Comparison of ENCODE assay signal across 11 cellular contexts in genomic region chr5:10602031-10602806, GRCh38. TPM values are rescaled to one million over a fixed set of nuclear protein-coding genes. Genes with fewer than 3 reads are reported as not detected.
DNase-seq lines count a peak whose midpoint lies in the region; ATAC-seq and TF ChIP-seq lines count a peak whose summit lies in the region.
"Had no signal": no experiment of that assay in that cellular context is flagged by ENCODE, and none has a peak within 500 bp of the region (broad histone marks: within the 10 kb centered on the region; RNA-seq: fewer than 3 reads in every experiment).

No MANE protein-coding gene starts in this region.

- intact Hi-C loops in dorsolateral prefrontal cortex (cut with DNase I): loop anchor here in 1 of 2 donors (5.0 kb wide), 1 partner anchor 75 kb away; no protein-coding TSS in a partner anchor

- no peaks in the 10 kb centered on the region for H3K23me2 ChIP-seq in H9 (ENCODE audit: insufficient read length, low read depth, low read length, poor library complexity, severe bottlenecking)

- H2AK5ac ChIP-seq in mesenchymal stem cell (ENCODE audit: low read length, severe bottlenecking): no peak overlapping the region
- no peak overlapping the region for H2AK5ac ChIP-seq in H9 (ENCODE audit: insufficient read length, low read length)

- H3K14ac ChIP-seq in mesenchymal stem cell (ENCODE audit: low read length in 2 of 2) (no peak overlapping the region), H9 (ENCODE audit: insufficient read depth, low read length) (no peak overlapping the region)

- H2BK12ac ChIP-seq in mesenchymal stem cell (ENCODE audit: low read length in 2 of 2) (no peak overlapping the region), H9 (ENCODE audit: insufficient read length, low read depth, low read length) (no peak overlapping the region)

- no peak overlapping the region for H3K27ac Mint-ChIP-seq in type B pancreatic cell
- H3K27ac Mint-ChIP-seq in H9: no peak overlapping the region
- H3K27ac Mint-ChIP-seq: activated CD8-positive, alpha-beta T cell treated with anti-CD3 and anti-CD28 coated beads, Interleukin-2, amount 10 ng/mL, durations not matched to agents 7 days and 5 days; immature natural killer cell had no signal

- peaks cover 14% of the 10 kb centered on the region for H3K4me1 ChIP-seq in mesenchymal stem cell (ENCODE audit: control insufficient read depth, insufficient read depth, low read depth, low read length)
- H3K4me1 ChIP-seq in H9 (ENCODE audit: insufficient read depth, low read length): peaks cover 1% of the 10 kb centered on the region; the same call in 1 of the 2 replicates

- no peak for TF ChIP-seq CTCF in dorsolateral prefrontal cortex (IDR thresholded peaks at IDR 0.05 in 54 of 56, conservative IDR thresholded peaks at IDR 0.05 in 2 of 56; ENCODE audit: low read depth in 1 of 56, partially characterized antibody in 56 of 56)
- no peak for TF ChIP-seq CTCF in type B pancreatic cell (conservative IDR thresholded peaks at IDR 0.05)
- TF ChIP-seq CTCF in H9 (conservative IDR thresholded peaks at IDR 0.05): no peak

- H3K18ac ChIP-seq in mesenchymal stem cell (ENCODE audit: low read depth in 1 of 2, low read length in 2 of 2): no peak overlapping the region
- H3K18ac ChIP-seq in H9 (ENCODE audit: insufficient read length, low read depth, low read length): no peak overlapping the region

- H2AFZ ChIP-seq in mesenchymal stem cell (ENCODE audit: low read depth, low read length): no peak overlapping the region
- no peak overlapping the region for H2AFZ ChIP-seq in H9 (ENCODE audit: low read length)

- H2BK15ac ChIP-seq in mesenchymal stem cell (ENCODE audit: low read depth, poor library complexity, severe bottlenecking) (no peak overlapping the region), H9 (ENCODE audit: low read depth, low read length) (no peak overlapping the region)

- H3K4me3 Mint-ChIP-seq in type B pancreatic cell: no peak overlapping the region
- H3K4me3 Mint-ChIP-seq in H9: no peak overlapping the region
- H3K4me3 Mint-ChIP-seq: activated CD8-positive, alpha-beta T cell treated with anti-CD3 and anti-CD28 coated beads, Interleukin-2, amount 10 ng/mL, durations not matched to agents 7 days and 5 days; immature natural killer cell had no signal

- no peaks in the 10 kb centered on the region for H3K9me3 Mint-ChIP-seq in type B pancreatic cell
- H3K9me3 Mint-ChIP-seq in H9: no peaks in the 10 kb centered on the region

- H3K56ac ChIP-seq in H9 (ENCODE audit: insufficient read length, low read depth, low read length): no peak overlapping the region

- H3K27ac ChIP-seq in dorsolateral prefrontal cortex (peak overlapping the region; percentile 29 to 94 (median 87)), mesenchymal stem cell (ENCODE audit: low read length, poor library complexity, severe bottlenecking) (no peak overlapping the region), H9 (ENCODE audit: insufficient read length, low read depth, low read length) (no peak overlapping the region)
- H3K27ac ChIP-seq: 22Rv1 had no signal

- no peaks in the 10 kb centered on the region for H3K79me2 ChIP-seq in H9 (ENCODE audit: insufficient read depth, low read length)

- H4K91ac ChIP-seq in mesenchymal stem cell (ENCODE audit: low read length) (no peak overlapping the region), H9 (ENCODE audit: insufficient read length, low read depth, low read length) (no peak overlapping the region)

- H3K4ac ChIP-seq in mesenchymal stem cell (ENCODE audit: low read depth in 1 of 2, low read length in 2 of 2): no peak overlapping the region
- no peak overlapping the region for H3K4ac ChIP-seq in H9 (ENCODE audit: low read depth, low read length)

- peaks cover 25% of the 10 kb centered on the region for H3K79me1 ChIP-seq in mesenchymal stem cell (replicated peaks; ENCODE audit: low read length, poor library complexity, severe bottlenecking)
- no peaks in the 10 kb centered on the region for H3K79me1 ChIP-seq in H9 (ENCODE audit: insufficient read depth, low read depth, low read length, poor library complexity, severe bottlenecking)

- H3K36me3 ChIP-seq in mesenchymal stem cell (ENCODE audit: control insufficient read depth in 1 of 2, insufficient read depth in 2 of 2, low read depth in 1 of 2, low read length in 2 of 2): peaks cover 0 to 5% of the 10 kb centered on the region in 2 experiments

- H3K9me3 ChIP-seq in mesenchymal stem cell (ENCODE audit: control insufficient read depth, low read length): no peaks in the 10 kb centered on the region
- no peaks in the 10 kb centered on the region for H3K9me3 ChIP-seq in H9 (ENCODE audit: control insufficient read depth, low read depth, low read length)

- H3K27me3 ChIP-seq in dorsolateral prefrontal cortex (no peaks in the 10 kb centered on the region), mesenchymal stem cell (ENCODE audit: control insufficient read depth in 1 of 2, insufficient read depth in 1 of 2, low read length in 2 of 2) (no peaks in the 10 kb centered on the region), H9 (ENCODE audit: insufficient read depth, low read length) (no peaks in the 10 kb centered on the region)

- H2BK5ac ChIP-seq in mesenchymal stem cell (ENCODE audit: low read depth, low read length, poor library complexity, severe bottlenecking) (no peak overlapping the region), H9 (ENCODE audit: insufficient read length, low read length) (no peak overlapping the region)

- H3T11ph ChIP-seq in H9 (ENCODE audit: low read length): no peak overlapping the region

- no peak overlapping the region for H4K5ac ChIP-seq in H9 (ENCODE audit: insufficient read length, low read depth, low read length)

- no peaks in the 10 kb centered on the region for H4K20me1 ChIP-seq in H9 (ENCODE audit: control insufficient read depth, insufficient read depth, insufficient read length)

- 85% methylated on average over 15 of the region's 15 CpGs for WGBS in mesenchymal stem cell
- no CpG with 5 or more reads among the region's 15 CpGs for WGBS in H9 (ENCODE audit: extremely low coverage, insufficient read length, low lambda C conversion rate)

- H3K4me1 Mint-ChIP-seq in type B pancreatic cell (ENCODE audit: unreplicated experiment) (peaks cover 16% of the 10 kb centered on the region), H9 (peaks cover 13 to 16% of the 10 kb centered on the region in 2 experiments)

- no peak for ATAC-seq in GM19463 (IDR thresholded peaks at IDR 0.05; ENCODE audit: unreplicated experiment)
- ATAC-seq: activated CD8-positive, alpha-beta T cell treated with anti-CD3 and anti-CD28 coated beads, Interleukin-2, amount 10 ng/mL, durations not matched to agents 7 days and 5 days had no signal

- H3K23ac ChIP-seq in mesenchymal stem cell (ENCODE audit: low read length in 2 of 2) (no peak overlapping the region), H9 (ENCODE audit: insufficient read length, low read depth, low read length) (no peak overlapping the region)

- H3K27me3 Mint-ChIP-seq in type B pancreatic cell (no peaks in the 10 kb centered on the region), H9 (ENCODE audit: low read depth) (no peaks in the 10 kb centered on the region)

- no peak overlapping the region for H4K8ac ChIP-seq in mesenchymal stem cell (ENCODE audit: low read length)
- no peak overlapping the region for H4K8ac ChIP-seq in H9 (replicated peaks; ENCODE audit: insufficient read length, low read depth, low read length)

- H3K9ac ChIP-seq in mesenchymal stem cell (ENCODE audit: low read length): peak overlapping the region; percentile 76
- H3K9ac ChIP-seq in H9 (ENCODE audit: extremely low read depth, insufficient read length, low read length): no peak overlapping the region

- DNase-seq in DMS 273 (lab: John Stamatoyannopoulos, UW; ENCODE audit: unreplicated experiment): peak; percentile 46
- DNase-seq in DMS 273 treated with DMSO at 0.1 percent for 48 hours (lab: John Stamatoyannopoulos, UW): no peak
- DNase-seq in dorsolateral prefrontal cortex: peak in 6 of 10 donors; percentile 43 to 80 (median 64)
- no peak for DNase-seq in mesenchymal stem cell
- peak; percentile 63 for DNase-seq in type B pancreatic cell (ENCODE audit: extremely low spot score, unreplicated experiment)
- no peak for DNase-seq in NCI-H2171 (lab: John Stamatoyannopoulos, UW)
- DNase-seq in H9: no peak
- DNase-seq: activated CD8-positive, alpha-beta T cell treated with anti-CD3 and anti-CD28 coated beads, Interleukin-2, amount 10 ng/mL, durations not matched to agents 7 days and 5 days; immature natural killer cell had no signal

- no peak overlapping the region for H2BK120ac ChIP-seq in mesenchymal stem cell (ENCODE audit: low read depth, low read length)
- no peak overlapping the region for H2BK120ac ChIP-seq in H9 (ENCODE audit: low read depth, low read length, poor library complexity, severe bottlenecking)

- H3K36me3 Mint-ChIP-seq in type B pancreatic cell (no peaks in the 10 kb centered on the region), H9 (ENCODE audit: insufficient read depth in 1 of 3, low read depth in 3 of 3) (no peaks in the 10 kb centered on the region)
- H3K36me3 Mint-ChIP-seq: immature natural killer cell had no signal

- no peak overlapping the region for H2BK20ac ChIP-seq in H9 (ENCODE audit: low read depth, low read length, poor library complexity, severe bottlenecking)

- peak overlapping the region in 45 of 59 donors; percentile 1 to 56 (median 25) for H3K4me3 ChIP-seq in dorsolateral prefrontal cortex
- H3K4me3 ChIP-seq in mesenchymal stem cell (ENCODE audit: insufficient read depth in 1 of 2, low read depth in 1 of 2, low read length in 2 of 2): peak overlapping the region in 1 of 2 experiments; percentile 55

- no peak overlapping the region for H3K4me2 ChIP-seq in mesenchymal stem cell (ENCODE audit: low read length, poor library complexity, severe bottlenecking)
- no peak overlapping the region for H3K4me2 ChIP-seq in H9 (ENCODE audit: insufficient read depth, insufficient read length, low read length)

RNA-seq across cellular contexts. Expression of gene ANKRD33B, which starts 38.3 kb away (rescaled TPM):
- total RNA-seq in dorsolateral prefrontal cortex: 10 to 100 TPM; 10.4 to 61.6 (median 31.4) TPM
- polyA plus RNA-seq in mesenchymal stem cell (2013, experiment 1 of 2): 0.64 TPM
- 0.71 TPM for polyA plus RNA-seq in mesenchymal stem cell (2013, experiment 2 of 2)
- total RNA-seq in type B pancreatic cell (ENCODE audit: low replicate concordance): 3.4 and 5.4 TPM in 2 replicates
- total RNA-seq in H9 (2021): 6.9 and 7.1 TPM in 2 replicates

Comparison
In these comparisons a context has a peak if more than half of its experiments do, and no peak if none do; other contexts are left out.
1. DNase-seq: peak in DMS 273 (single experiment), dorsolateral prefrontal cortex (6 of 10) and type B pancreatic cell (single experiment); none in DMS 273 treated with DMSO at 0.1 percent for 48 hours (single experiment), mesenchymal stem cell (single experiment), NCI-H2171 (single experiment) and H9 (single experiment).
2. H3K27ac ChIP-seq: peak in dorsolateral prefrontal cortex (59 of 59); none in mesenchymal stem cell (single experiment) and H9 (single experiment).